In genomic region chr13:47798906-47799305, GRCh38 we compare ENCODE assay signal across 12 cellular contexts.
DNase-seq lines count a peak whose midpoint lies in the region; ATAC-seq, FAIRE-seq and TF ChIP-seq lines count a peak whose summit lies in the region.
"Had no signal": no experiment of that assay in that cellular context is flagged by ENCODE, and none has a peak within 500 bp of the region (broad histone marks: within the 10 kb centered on the region; RNA-seq: fewer than 3 reads in every experiment).

No MANE protein-coding gene starts in this region.

- H3K36me3 ChIP-seq in WERI-Rb-1 (no peaks in the 10 kb centered on the region), kidney epithelial cell (ENCODE audit: control insufficient read depth, insufficient read depth, low read length) (no peaks in the 10 kb centered on the region), small intestine (ENCODE audit: control insufficient read depth in 2 of 2, insufficient read depth in 2 of 2, low read length in 2 of 2) (no peaks in the 10 kb centered on the region), pancreas (no peaks in the 10 kb centered on the region)
- H3K36me3 ChIP-seq: thoracic aorta had no signal

- DNase-seq in GM03348 (ENCODE audit: low spot score) (peak; percentile 24), HL-60 (ENCODE audit: low read depth in 1 of 2, low spot score in 1 of 2) (no peak), WERI-Rb-1 (no peak), kidney epithelial cell (ENCODE audit: low read depth) (no peak), small intestine (no peak), SW 1271 (lab: John Stamatoyannopoulos, UW) (no peak), pancreas (no peak), AG08396 (ENCODE audit: low spot score) (no peak)
- DNase-seq: activated T-cell treated with anti-CD3 and anti-CD28 coated beads, Interleukin-2, amount 50 U/mL, for 24 hours; midbrain; NCI-H2171 had no signal

- H3K4me1 ChIP-seq in small intestine (ENCODE audit: control insufficient read depth in 2 of 2, insufficient read depth in 1 of 2, low read depth in 1 of 2, low read length in 1 of 2) (no peaks in the 10 kb centered on the region), pancreas (no peaks in the 10 kb centered on the region)

- H3K27ac ChIP-seq in HL-60 (replicated peaks) (no peak overlapping the region), WERI-Rb-1 (no peak overlapping the region), small intestine (ENCODE audit: low read depth in 1 of 2, low read length in 1 of 2) (no peak overlapping the region), pancreas (no peak overlapping the region)
- H3K27ac ChIP-seq: thoracic aorta had no signal

- FAIRE-seq in small intestine (lab: Jason Lieb, UNC) (no peak), pancreas (lab: Jason Lieb, UNC) (no peak)

- H3K9me3 ChIP-seq in WERI-Rb-1 (ENCODE audit: severe bottlenecking) = no peaks in the 10 kb centered on the region
- H3K9me3 ChIP-seq in small intestine (ENCODE audit: control insufficient read depth, low read depth) = no peaks in the 10 kb centered on the region
- H3K9me3 ChIP-seq in pancreas = no peaks in the 10 kb centered on the region
- H3K9me3 ChIP-seq: thoracic aorta had no signal

- intact Hi-C loops in pancreas (cut with DNase I) = no loop called here

- no peak for ATAC-seq in pancreas

- no peak overlapping the region for H3K4me3 ChIP-seq in HL-60 (replicated peaks; ENCODE audit: insufficient read depth, low read length)
- no peak overlapping the region for H3K4me3 ChIP-seq in WERI-Rb-1 (ENCODE audit: low read depth, low read length)
- H3K4me3 ChIP-seq in kidney epithelial cell (ENCODE audit: low read depth, low read length) = no peak overlapping the region
- H3K4me3 ChIP-seq in small intestine (ENCODE audit: low read depth in 1 of 2, low read length in 2 of 2) = no peak overlapping the region
- H3K4me3 ChIP-seq in pancreas = no peak overlapping the region
- H3K4me3 ChIP-seq: thoracic aorta had no signal

- no peaks in the 10 kb centered on the region for H3K27me3 ChIP-seq in HL-60 (ENCODE audit: insufficient read depth, poor library complexity, severe bottlenecking)
- no peaks in the 10 kb centered on the region for H3K27me3 ChIP-seq in WERI-Rb-1 (ENCODE audit: insufficient read depth, low read depth, severe bottlenecking)
- no peaks in the 10 kb centered on the region for H3K27me3 ChIP-seq in kidney epithelial cell (ENCODE audit: control insufficient read depth, insufficient read depth, low read length)
- no peaks in the 10 kb centered on the region for H3K27me3 ChIP-seq in small intestine (ENCODE audit: control insufficient read depth in 2 of 2, insufficient read depth in 2 of 2, low read length in 2 of 2)
- H3K27me3 ChIP-seq in pancreas = no peaks in the 10 kb centered on the region

- TF ChIP-seq CTCF in HL-60 (IDR thresholded peaks at IDR 0.05; ENCODE audit: insufficient read depth, low read length) (peak; percentile 0), WERI-Rb-1 (IDR thresholded peaks at IDR 0.05; ENCODE audit: low read depth, low read length) (0 out of 2 replicates have a peak, but pooled peaks have one; percentile 23), kidney epithelial cell (IDR thresholded peaks at IDR 0.05; ENCODE audit: insufficient read depth, low read length, poor library complexity, severe bottlenecking) (peak; percentile 40), pancreas (IDR thresholded peaks at IDR 0.05) (no peak)

Comparison
In these comparisons a context has a peak if more than half of its experiments do, and no peak if none do; other contexts are left out.
1. CTCF ChIP-seq: peak in HL-60 (single experiment), WERI-Rb-1 (single experiment) and kidney epithelial cell (single experiment); none in pancreas (0 of 4).